ENCODE assay signal across 24 cellular contexts in the genomic region with DNA sequence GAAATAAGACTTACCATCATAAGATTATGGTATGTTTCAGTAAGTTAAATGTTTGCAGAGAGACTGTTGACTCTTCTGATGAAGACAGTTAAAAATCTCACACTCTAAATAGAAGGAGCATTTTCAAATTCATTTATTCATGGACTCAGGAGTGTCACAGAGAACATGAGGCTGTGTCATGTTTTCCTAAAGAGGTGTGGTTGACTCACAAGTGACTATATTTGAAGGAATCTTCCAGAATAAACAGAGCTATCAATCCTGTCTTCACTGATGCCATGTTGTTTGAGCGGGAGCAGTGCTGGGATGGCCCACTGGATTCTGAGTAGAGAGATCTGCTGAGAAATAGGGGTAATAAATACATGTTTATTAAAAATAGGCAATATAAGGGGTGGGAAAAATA.
"Had no signal": no experiment of that assay in that cellular context is flagged by ENCODE, and none has a peak within 500 bp of the region (broad histone marks: within the 10 kb centered on the region; RNA-seq: fewer than 3 reads in every experiment).

No MANE protein-coding gene starts in this region.

- H3K27ac ChIP-seq: body of pancreas, esophagus squamous epithelium, heart left ventricle, prostate gland, right atrium auricular region, suprapubic skin, tibial nerve, VCaP had no signal

- H3K4me1 ChIP-seq: body of pancreas, esophagus squamous epithelium, heart left ventricle, prostate gland, right atrium auricular region, suprapubic skin, tibial nerve had no signal

- DNase-seq: activated CD4-positive, alpha-beta memory T cell treated with anti-CD3 and anti-CD28 coated beads, Interleukin-2, amount 10 ng/mL, durations not matched to agents 7 days and 5 days; activated CD4-positive, alpha-beta T cell treated with anti-CD3 and anti-CD28 coated beads, Interleukin-2, amount 10 ng/mL, durations not matched to agents 24 days and 14 days; activated effector memory CD4-positive, alpha-beta T cell treated with anti-CD3 and anti-CD28 coated beads, Interleukin-2, amount 50 U/mL, for 16 hours; activated naive CD4-positive, alpha-beta T cell treated with anti-CD3 and anti-CD28 coated beads, Interleukin-2, amount 10 ng/mL, durations not matched to agents 7 days and 5 days; activated T-cell treated with anti-CD3 and anti-CD28 coated beads for 4 hours; amygdala; body of pancreas; caudate nucleus; dermis blood vessel endothelial cell; effector memory CD4-positive, alpha-beta T cell; esophagus squamous epithelium; heart left ventricle; islet precursor cell; left colon; naive thymus-derived CD8-positive, alpha-beta T cell; stimulated activated CD4-positive, alpha-beta T cell treated with anti-CD3 and anti-CD28 coated beads, Interleukin-12 subunit alpha, Interleukin-12 subunit beta, amount 100 ng/mL, for 4 hours; stimulated activated naive CD8-positive, alpha-beta T cell treated with anti-CD3 and anti-CD28 coated beads, Interleukin-15, amount 100 ng/mL, for 72 hours had no signal

- H3K9me3 ChIP-seq: body of pancreas, esophagus squamous epithelium, heart left ventricle, prostate gland, right atrium auricular region, suprapubic skin, tibial nerve had no signal

- H3K36me3 ChIP-seq: esophagus squamous epithelium, heart left ventricle, prostate gland, right atrium auricular region, suprapubic skin, tibial nerve had no signal

- H3K27me3 ChIP-seq: body of pancreas, esophagus squamous epithelium, heart left ventricle, right atrium auricular region, suprapubic skin, tibial nerve had no signal

- ATAC-seq: activated CD4-positive, CD25-positive, alpha-beta regulatory T cell treated with anti-CD3 and anti-CD28 coated beads, Interleukin-2, amount 50 U/mL, for 24 hours; body of pancreas; heart left ventricle; left colon; naive thymus-derived CD8-positive, alpha-beta T cell; stimulated activated naive CD8-positive, alpha-beta T cell treated with anti-CD3 and anti-CD28 coated beads, Interleukin-15, amount 100 ng/mL, for 72 hours had no signal

- H3K4me3 ChIP-seq: body of pancreas, esophagus squamous epithelium, heart left ventricle, lung, prostate gland, right atrium auricular region, suprapubic skin, tibial nerve had no signal
